Comparison of ENCODE assay signal across 28 cellular contexts in the genomic region with DNA sequence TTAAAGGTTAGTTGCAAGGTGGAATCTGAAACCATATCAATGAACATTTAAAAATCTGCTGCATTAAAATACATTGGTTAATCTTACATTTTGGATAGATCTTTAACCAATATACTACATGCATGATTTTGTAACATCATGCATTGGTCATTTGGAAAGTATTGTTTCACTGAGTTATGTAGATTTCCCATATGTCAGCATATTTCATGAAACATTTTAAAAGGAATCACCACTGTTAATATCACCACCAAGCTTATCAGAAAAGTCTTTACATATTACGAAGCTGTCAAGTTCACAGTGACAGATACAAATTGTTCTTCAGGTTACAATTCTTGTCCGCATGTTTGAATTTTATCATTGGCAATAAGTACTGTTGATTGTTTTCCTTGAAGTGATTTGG.
"Had no signal": no experiment of that assay in that cellular context is flagged by ENCODE, and none has a peak within 500 bp of the region (broad histone marks: within the 10 kb centered on the region; RNA-seq: fewer than 3 reads in every experiment).

No MANE protein-coding gene starts in this region.

- H3K9me3 ChIP-seq: body of pancreas had no signal

- H3K27me3 ChIP-seq: body of pancreas, dorsolateral prefrontal cortex had no signal

- H3K27ac ChIP-seq: body of pancreas, coronary artery, dorsolateral prefrontal cortex had no signal

- H3K4me1 ChIP-seq: body of pancreas had no signal

- FAIRE-seq: frontal cortex had no signal

- H3K4me3 ChIP-seq: body of pancreas, coronary artery, dorsolateral prefrontal cortex had no signal

- DNase-seq: activated CD4-positive, alpha-beta memory T cell treated with anti-CD3 and anti-CD28 coated beads for 36 hours; activated CD4-positive, alpha-beta T cell treated with anti-CD3 and anti-CD28 coated beads for 36 hours; activated CD4-positive, alpha-beta T cell treated with anti-CD3 and anti-CD28 coated beads, Interleukin-2, amount 10 ng/mL, durations not matched to agents 24 days and 14 days; activated CD4-positive, CD25-positive, alpha-beta regulatory T cell; activated CD4-positive, CD25-positive, alpha-beta regulatory T cell treated with anti-CD3 and anti-CD28 coated beads, Interleukin-2, amount 50 U/mL, for 72 hours; activated CD8-positive, alpha-beta memory T cell treated with anti-CD3 and anti-CD28 coated beads, Interleukin-2, amount 50 U/mL, for 48 hours; activated CD8-positive, alpha-beta T cell treated with anti-CD3 and anti-CD28 coated beads, Interleukin-2, amount 10 ng/mL, durations not matched to agents 7 days and 5 days; activated gamma-delta T cell; activated naive CD4-positive, alpha-beta T cell; activated naive CD4-positive, alpha-beta T cell treated with anti-CD3 and anti-CD28 coated beads, Interleukin-2, amount 10 ng/mL, durations not matched to agents 7 days and 5 days; activated naive CD8-positive, alpha-beta T cell treated with anti-CD3 and anti-CD28 coated beads, Interleukin-2, amount 10 ng/mL, durations not matched to agents 7 days and 5 days; activated T-cell treated with anti-CD3 and anti-CD28 coated beads for 4 hours; activated T-cell treated with anti-CD3 and anti-CD28 coated beads, Interleukin-2, amount 50 U/mL, for 24 hours; activated T-cell treated with anti-CD3 and anti-CD28 coated beads, Interleukin-2, amount 50 U/mL, for 72 hours; body of pancreas; central memory CD4-positive, alpha-beta T cell; cerebellar nuclear complex; dorsolateral prefrontal cortex; effector memory CD4-positive, alpha-beta T cell; endodermal cell; foreskin fibroblast; head of caudate nucleus; hippocampal formation; T-helper 2 cell had no signal

- ATAC-seq: activated CD4-positive, alpha-beta T cell treated with anti-CD3 and anti-CD28 coated beads for 36 hours; activated CD8-positive, alpha-beta T cell treated with anti-CD3 and anti-CD28 coated beads, Interleukin-2, amount 10 ng/mL, durations not matched to agents 7 days and 5 days; activated naive CD4-positive, alpha-beta T cell treated with anti-CD3 and anti-CD28 coated beads, Interleukin-2, amount 50 U/mL, for 72 hours; activated T-cell treated with anti-CD3 and anti-CD28 coated beads, Interleukin-2, amount 50 U/mL, for 72 hours; body of pancreas; esophagus mucosa had no signal
